Comparison of ENCODE assay signal across 39 cellular contexts in genomic region chr4:140615451-140615850, GRCh38. TPM values are rescaled to one million over a fixed set of nuclear protein-coding genes. Genes with fewer than 3 reads are reported as not detected.
"Had no signal": no experiment of that assay in that cellular context is flagged by ENCODE, and none has a peak within 500 bp of the region (broad histone marks: within the 10 kb centered on the region; RNA-seq: fewer than 3 reads in every experiment).

No MANE protein-coding gene starts in this region.

- FAIRE-seq: RCC 7860 had no signal

- H3K4me3 ChIP-seq: MG63 had no signal

- H3K9me3 ChIP-seq: MG63 had no signal

- H3K27me3 ChIP-seq: brain microvascular endothelial cell, MG63 had no signal

- DNase-seq: activated B cell treated with CpG ODN at 0.5 μM for 24 hours; activated CD4-positive, alpha-beta memory T cell treated with anti-CD3 and anti-CD28 coated beads for 36 hours; activated CD4-positive, alpha-beta T cell treated with anti-CD3 and anti-CD28 coated beads for 4 hours; activated CD4-positive, alpha-beta T cell treated with anti-CD3 and anti-CD28 coated beads, Interleukin-2, amount 50 U/mL, for 1 hour; activated CD4-positive, CD25-positive, alpha-beta regulatory T cell treated with anti-CD3 and anti-CD28 coated beads, Interleukin-2, amount 50 U/mL, for 72 hours; activated CD8-positive, alpha-beta memory T cell treated with anti-CD3 and anti-CD28 coated beads, Interleukin-2, amount 50 U/mL, for 4 hours; activated naive CD4-positive, alpha-beta T cell treated with anti-CD3 and anti-CD28 coated beads, Interleukin-2, amount 10 ng/mL, durations not matched to agents 7 days and 5 days; activated naive CD8-positive, alpha-beta T cell treated with anti-CD3 and anti-CD28 coated beads for 36 hours; activated T-cell treated with anti-CD3 and anti-CD28 coated beads for 4 hours; activated T-cell treated with anti-CD3 and anti-CD28 coated beads, Interleukin-2, amount 50 U/mL, for 4 hours; amniotic stem cell; aorta; brain microvascular endothelial cell; central memory CD4-positive, alpha-beta T cell; Karpas-422; KBM-7; MG63; NCI-H1048; NCI-H1105 treated with DMSO at 0.1 percent for 48 hours; NCI-H1436; NCI-H1694; NCI-H1930; NCI-H2081 treated with DMSO at 0.1 percent for 48 hours; NCI-H345; NCI-H524 treated with DMSO at 0.1 percent for 48 hours; PC-3; SIG-M5; SW 1271; T-helper 1 cell; T-helper 2 cell; T-helper 9 cell had no signal

- H3K36me3 ChIP-seq: brain microvascular endothelial cell, MG63 had no signal

- ATAC-seq: activated T-cell treated with anti-CD3 and anti-CD28 coated beads, Interleukin-2, amount 50 U/mL, for 4 hours; PC-3; Right ventricle myocardium inferior; SK-N-SH treated with all-trans-retinoic acid at 6 μM for 48 hours had no signal

- H3K27ac ChIP-seq: brain microvascular endothelial cell, RWPE1, VCaP had no signal

RNA-seq across cellular contexts. Expression of gene UCP1, which starts 46.7 kb away (rescaled TPM):
- total RNA-seq: activated B cell treated with CpG ODN at 0.5 μM for 24 hours; activated CD4-positive, alpha-beta memory T cell treated with anti-CD3 and anti-CD28 coated beads for 36 hours; activated naive CD8-positive, alpha-beta T cell treated with anti-CD3 and anti-CD28 coated beads for 36 hours; activated T-cell treated with anti-CD3 and anti-CD28 coated beads, Interleukin-2, amount 50 U/mL, for 4 hours; activated T-helper 1 cell treated with anti-CD3 and anti-CD28 coated beads, Interleukin-12 subunit alpha, Interleukin-12 subunit beta, Interleukin-2, Interleukin-4 antibody, amounts not matched to agents 30 ng/mL and 10 ng/mL and 1 ng/mL, durations not matched to agents 14 hours and 24 hours and 36 hours; aorta; NCI-H460; PC-3; Right ventricle myocardium inferior; SK-MEL-5 had no signal
- polyA plus RNA-seq: aorta had no signal
